In genomic region chr10:24722131-24722675, GRCh38 we compare ENCODE assay signal across 1 cellular context.
TF ChIP-seq lines count a peak whose summit lies in the region.

No MANE protein-coding gene starts in this region.

TF ChIP-seq in GM12878, 131 proteins besides CTCF, POLR2A, EP300 and RAD21 (continued from another document):
- TF ChIP-seq, protein P1, sequence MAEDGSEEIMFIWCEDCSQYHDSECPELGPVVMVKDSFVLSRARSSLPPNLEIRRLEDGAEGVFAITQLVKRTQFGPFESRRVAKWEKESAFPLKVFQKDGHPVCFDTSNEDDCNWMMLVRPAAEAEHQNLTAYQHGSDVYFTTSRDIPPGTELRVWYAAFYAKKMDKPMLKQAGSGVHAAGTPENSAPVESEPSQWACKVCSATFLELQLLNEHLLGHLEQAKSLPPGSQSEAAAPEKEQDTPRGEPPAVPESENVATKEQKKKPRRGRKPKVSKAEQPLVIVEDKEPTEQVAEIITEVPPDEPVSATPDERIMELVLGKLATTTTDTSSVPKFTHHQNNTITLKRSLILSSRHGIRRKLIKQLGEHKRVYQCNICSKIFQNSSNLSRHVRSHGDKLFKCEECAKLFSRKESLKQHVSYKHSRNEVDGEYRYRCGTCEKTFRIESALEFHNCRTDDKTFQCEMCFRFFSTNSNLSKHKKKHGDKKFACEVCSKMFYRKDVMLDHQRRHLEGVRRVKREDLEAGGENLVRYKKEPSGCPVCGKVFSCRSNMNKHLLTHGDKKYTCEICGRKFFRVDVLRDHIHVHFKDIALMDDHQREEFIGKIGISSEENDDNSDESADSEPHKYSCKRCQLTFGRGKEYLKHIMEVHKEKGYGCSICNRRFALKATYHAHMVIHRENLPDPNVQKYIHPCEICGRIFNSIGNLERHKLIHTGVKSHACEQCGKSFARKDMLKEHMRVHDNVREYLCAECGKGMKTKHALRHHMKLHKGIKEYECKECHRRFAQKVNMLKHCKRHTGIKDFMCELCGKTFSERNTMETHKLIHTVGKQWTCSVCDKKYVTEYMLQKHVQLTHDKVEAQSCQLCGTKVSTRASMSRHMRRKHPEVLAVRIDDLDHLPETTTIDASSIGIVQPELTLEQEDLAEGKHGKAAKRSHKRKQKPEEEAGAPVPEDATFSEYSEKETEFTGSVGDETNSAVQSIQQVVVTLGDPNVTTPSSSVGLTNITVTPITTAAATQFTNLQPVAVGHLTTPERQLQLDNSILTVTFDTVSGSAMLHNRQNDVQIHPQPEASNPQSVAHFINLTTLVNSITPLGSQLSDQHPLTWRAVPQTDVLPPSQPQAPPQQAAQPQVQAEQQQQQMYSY (CRISPR knock-in tag; IDR thresholded peaks at IDR 0.05): no peak
- no peak for TF ChIP-seq ZNF217 (IDR thresholded peaks at IDR 0.05)
- no peak for TF ChIP-seq TCF12 (IDR thresholded peaks at IDR 0.05; ENCODE audit: low read depth, low read length)
